8 cellular contexts compared by ENCODE assay signal in genomic region chr2:38603402-38604265, GRCh38. TPM values are rescaled to one million over a fixed set of nuclear protein-coding genes. Genes with fewer than 3 reads are reported as not detected.
DNase-seq lines count a peak whose midpoint lies in the region; ATAC-seq, FAIRE-seq and TF ChIP-seq lines count a peak whose summit lies in the region.

No MANE protein-coding gene starts in this region.

- no peaks in the 10 kb centered on the region for H3K9me3 ChIP-seq in HAP-1
- no peaks in the 10 kb centered on the region for H3K9me3 ChIP-seq in pancreas
- H3K9me3 ChIP-seq in thyroid gland, result no peaks in the 10 kb centered on the region

- intact Hi-C loops in Right ventricle myocardium superior (cut with DNase I), result loop anchor here (5.0 kb wide), 2 partner anchors 64 to 119 kb away; partner anchors contain the start of gene GALM
- intact Hi-C loops in pancreas (cut with DNase I), result no loop called here
- intact Hi-C loops in thyroid gland (cut with DNase I), result loop anchor here (10.0 kb wide), 1 partner anchor 61 kb away; the partner anchor contains the start of gene GALM

- H3K4me1 ChIP-seq in HAP-1 (peaks cover 32% of the 10 kb centered on the region), pancreas (peaks cover 13 to 23% (median 18%) of the 10 kb centered on the region in 3 donors), thyroid gland (peaks cover 29 to 50% of the 10 kb centered on the region in 2 donors)

- TF ChIP-seq POLR2A in thyroid gland (IDR thresholded peaks at IDR 0.05), result no peak

- in situ Hi-C loops in HAP-1 (cut with MboI; ENCODE audit: low sequenced_read_pairs), result loop anchor here (10.0 kb wide), 1 partner anchor 131 kb away; no protein-coding TSS in a partner anchor

- H3K4me3 ChIP-seq in HAP-1 (peak overlapping the region; percentile 83), pancreas (peak overlapping the region; percentile 72 to 94 (median 78)), thyroid gland (replicated peaks in 1 of 3) (peak overlapping the region in 2 of 3 donors; percentile 96 to 98)

- peak; percentile 46 for DNase-seq in DMS153 treated with DMSO at 0.1 percent for 48 hours (lab: John Stamatoyannopoulos, UW; ENCODE audit: unreplicated experiment)
- DNase-seq in HAP-1 (ENCODE audit: low spot score in 2 of 2), result peak; percentile 78 to 88
- DNase-seq in NCI-H1048 (lab: John Stamatoyannopoulos, UW), result peak; percentile 49
- peak; percentile 91 for DNase-seq in Right ventricle myocardium superior
- DNase-seq in pancreas, result peak; percentile 75 to 91 (median 82)
- peak; percentile 69 to 86 for DNase-seq in thyroid gland

- no peaks in the 10 kb centered on the region for H3K9me3 Mint-ChIP-seq in activated naive CD4-positive, alpha-beta T cell treated with anti-CD3 and anti-CD28 coated beads, Interleukin-2, amount 50 U/mL, for 24 hours

- no peaks in the 10 kb centered on the region for H3K27me3 ChIP-seq in HAP-1 (ENCODE audit: low read depth)
- no peaks in the 10 kb centered on the region for H3K27me3 ChIP-seq in pancreas
- H3K27me3 ChIP-seq in thyroid gland, result no peaks in the 10 kb centered on the region

- peaks cover 8% of the 10 kb centered on the region for H3K36me3 Mint-ChIP-seq in activated naive CD4-positive, alpha-beta T cell treated with anti-CD3 and anti-CD28 coated beads, Interleukin-2, amount 50 U/mL, for 24 hours

- FAIRE-seq in pancreas (lab: Jason Lieb, UNC), result no peak

- no peaks in the 10 kb centered on the region for H3K27me3 Mint-ChIP-seq in activated naive CD4-positive, alpha-beta T cell treated with anti-CD3 and anti-CD28 coated beads, Interleukin-2, amount 50 U/mL, for 24 hours

- peaks cover 43% of the 10 kb centered on the region for H3K4me1 Mint-ChIP-seq in activated naive CD4-positive, alpha-beta T cell treated with anti-CD3 and anti-CD28 coated beads, Interleukin-2, amount 50 U/mL, for 24 hours

- TF ChIP-seq CTCF in pancreas (IDR thresholded peaks at IDR 0.05) (peak; percentile 45 to 69 (median 62)), thyroid gland (IDR thresholded peaks at IDR 0.05) (peak in 5 of 6 experiments; percentile 24 to 92 (median 73))

- peak overlapping the region; percentile 64 to 95 (median 88) for H3K27ac ChIP-seq in pancreas
- H3K27ac ChIP-seq in thyroid gland, result peak overlapping the region; percentile 99

- ATAC-seq in SK-N-SH treated with all-trans-retinoic acid at 6 μM for 48 hours, result peak; percentile 81
- ATAC-seq in Right ventricle myocardium superior (ENCODE audit: poor library complexity), result peak; percentile 79
- ATAC-seq in pancreas, result peak; percentile 71 to 89 (median 80)

- 18 to 19% methylated on average over 23 of the region's 23 CpGs for WGBS in pancreas, 2 donors
- 11 to 12% methylated on average over 23 of the region's 23 CpGs for WGBS in thyroid gland, 2 donors

- H3K4me3 Mint-ChIP-seq in activated naive CD4-positive, alpha-beta T cell treated with anti-CD3 and anti-CD28 coated beads, Interleukin-2, amount 50 U/mL, for 24 hours, result peak overlapping the region; percentile 94

- peak overlapping the region; percentile 90 for H3K27ac Mint-ChIP-seq in activated naive CD4-positive, alpha-beta T cell treated with anti-CD3 and anti-CD28 coated beads, Interleukin-2, amount 50 U/mL, for 24 hours

- H3K36me3 ChIP-seq in HAP-1 (replicated peaks) (no peaks in the 10 kb centered on the region), pancreas (no peaks in the 10 kb centered on the region), thyroid gland (no peaks in the 10 kb centered on the region)

TF ChIP-seq in SK-N-SH treated with all-trans-retinoic acid at 6 μM for 48 hours, 23 proteins besides CTCF, POLR2A, EP300 and RAD21:
- TF ChIP-seq ARNTL (CRISPR knock-in tag; IDR thresholded peaks at IDR 0.05; ENCODE audit: borderline replicate concordance, low read depth) (no peak), ESRRG (CRISPR knock-in tag; IDR thresholded peaks at IDR 0.05) (no peak), ZC3H10 (CRISPR knock-in tag; IDR thresholded peaks at IDR 0.05) (no peak), RARB (CRISPR knock-in tag; IDR thresholded peaks at IDR 0.05) (no peak), OSR1 (CRISPR knock-in tag; IDR thresholded peaks at IDR 0.05) (no peak), ISL1 (CRISPR knock-in tag; IDR thresholded peaks at IDR 0.05) (peak; percentile 10; the same call in 1 of the 2 replicates), ZNF8 (CRISPR knock-in tag; IDR thresholded peaks at IDR 0.05) (no peak), BACH2 (CRISPR knock-in tag; IDR thresholded peaks at IDR 0.05; ENCODE audit: borderline replicate concordance) (no peak), GLIS3 (CRISPR knock-in tag; IDR thresholded peaks at IDR 0.05) (no peak), PPARA (CRISPR knock-in tag; IDR thresholded peaks at IDR 0.05; ENCODE audit: borderline replicate concordance) (no peak)
- TF ChIP-seq, protein P1, sequence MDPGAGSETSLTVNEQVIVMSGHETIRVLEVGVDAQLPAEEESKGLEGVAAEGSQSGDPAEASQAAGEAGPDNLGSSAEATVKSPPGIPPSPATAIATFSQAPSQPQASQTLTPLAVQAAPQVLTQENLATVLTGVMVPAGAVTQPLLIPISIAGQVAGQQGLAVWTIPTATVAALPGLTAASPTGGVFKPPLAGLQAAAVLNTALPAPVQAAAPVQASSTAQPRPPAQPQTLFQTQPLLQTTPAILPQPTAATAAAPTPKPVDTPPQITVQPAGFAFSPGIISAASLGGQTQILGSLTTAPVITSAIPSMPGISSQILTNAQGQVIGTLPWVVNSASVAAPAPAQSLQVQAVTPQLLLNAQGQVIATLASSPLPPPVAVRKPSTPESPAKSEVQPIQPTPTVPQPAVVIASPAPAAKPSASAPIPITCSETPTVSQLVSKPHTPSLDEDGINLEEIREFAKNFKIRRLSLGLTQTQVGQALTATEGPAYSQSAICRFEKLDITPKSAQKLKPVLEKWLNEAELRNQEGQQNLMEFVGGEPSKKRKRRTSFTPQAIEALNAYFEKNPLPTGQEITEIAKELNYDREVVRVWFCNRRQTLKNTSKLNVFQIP (CRISPR knock-in tag; IDR thresholded peaks at IDR 0.05; ENCODE audit: borderline replicate concordance, low read depth), result no peak
- TF ChIP-seq, protein P2, sequence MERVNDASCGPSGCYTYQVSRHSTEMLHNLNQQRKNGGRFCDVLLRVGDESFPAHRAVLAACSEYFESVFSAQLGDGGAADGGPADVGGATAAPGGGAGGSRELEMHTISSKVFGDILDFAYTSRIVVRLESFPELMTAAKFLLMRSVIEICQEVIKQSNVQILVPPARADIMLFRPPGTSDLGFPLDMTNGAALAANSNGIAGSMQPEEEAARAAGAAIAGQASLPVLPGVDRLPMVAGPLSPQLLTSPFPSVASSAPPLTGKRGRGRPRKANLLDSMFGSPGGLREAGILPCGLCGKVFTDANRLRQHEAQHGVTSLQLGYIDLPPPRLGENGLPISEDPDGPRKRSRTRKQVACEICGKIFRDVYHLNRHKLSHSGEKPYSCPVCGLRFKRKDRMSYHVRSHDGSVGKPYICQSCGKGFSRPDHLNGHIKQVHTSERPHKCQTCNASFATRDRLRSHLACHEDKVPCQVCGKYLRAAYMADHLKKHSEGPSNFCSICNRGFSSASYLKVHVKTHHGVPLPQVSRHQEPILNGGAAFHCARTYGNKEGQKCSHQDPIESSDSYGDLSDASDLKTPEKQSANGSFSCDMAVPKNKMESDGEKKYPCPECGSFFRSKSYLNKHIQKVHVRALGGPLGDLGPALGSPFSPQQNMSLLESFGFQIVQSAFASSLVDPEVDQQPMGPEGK (CRISPR knock-in tag; IDR thresholded peaks at IDR 0.05; ENCODE audit: borderline replicate concordance), result no peak
- TF ChIP-seq, protein P3, sequence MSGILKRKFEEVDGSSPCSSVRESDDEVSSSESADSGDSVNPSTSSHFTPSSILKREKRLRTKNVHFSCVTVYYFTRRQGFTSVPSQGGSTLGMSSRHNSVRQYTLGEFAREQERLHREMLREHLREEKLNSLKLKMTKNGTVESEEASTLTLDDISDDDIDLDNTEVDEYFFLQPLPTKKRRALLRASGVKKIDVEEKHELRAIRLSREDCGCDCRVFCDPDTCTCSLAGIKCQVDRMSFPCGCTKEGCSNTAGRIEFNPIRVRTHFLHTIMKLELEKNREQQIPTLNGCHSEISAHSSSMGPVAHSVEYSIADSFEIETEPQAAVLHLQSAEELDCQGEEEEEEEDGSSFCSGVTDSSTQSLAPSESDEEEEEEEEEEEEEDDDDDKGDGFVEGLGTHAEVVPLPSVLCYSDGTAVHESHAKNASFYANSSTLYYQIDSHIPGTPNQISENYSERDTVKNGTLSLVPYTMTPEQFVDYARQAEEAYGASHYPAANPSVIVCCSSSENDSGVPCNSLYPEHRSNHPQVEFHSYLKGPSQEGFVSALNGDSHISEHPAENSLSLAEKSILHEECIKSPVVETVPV (CRISPR knock-in tag; IDR thresholded peaks at IDR 0.05), result 0 out of 2 replicates have a peak, but pooled peaks have one; percentile 17

RNA-seq across cellular contexts. Expression of gene HNRNPLL, which starts 0.9 kb away (rescaled TPM):
- 28.3 TPM for total RNA-seq in Right ventricle myocardium superior
- 10 to 100 TPM; 12.3 to 20.8 (median 15.0) TPM for total RNA-seq in pancreas
- 1 to 10 TPM; 4.9 to 8.1 TPM for polyA plus RNA-seq in pancreas
- total RNA-seq in thyroid gland, result 10 to 100 TPM; 60.1 to 85.1 (median 64.3) TPM

Comparison
In these comparisons a context has a peak if more than half of its experiments do, and no peak if none do; other contexts are left out.
1. Peak in every context shown above with its lines: DNase-seq, ATAC-seq, H3K4me3 ChIP-seq and H3K27ac ChIP-seq.
2. intact Hi-C loops: an anchor here in Right ventricle myocardium superior (5.0 kb wide) and thyroid gland (10.0 kb wide); none called in pancreas.